ENCODE assay signal across 8 cellular contexts in the genomic region with DNA sequence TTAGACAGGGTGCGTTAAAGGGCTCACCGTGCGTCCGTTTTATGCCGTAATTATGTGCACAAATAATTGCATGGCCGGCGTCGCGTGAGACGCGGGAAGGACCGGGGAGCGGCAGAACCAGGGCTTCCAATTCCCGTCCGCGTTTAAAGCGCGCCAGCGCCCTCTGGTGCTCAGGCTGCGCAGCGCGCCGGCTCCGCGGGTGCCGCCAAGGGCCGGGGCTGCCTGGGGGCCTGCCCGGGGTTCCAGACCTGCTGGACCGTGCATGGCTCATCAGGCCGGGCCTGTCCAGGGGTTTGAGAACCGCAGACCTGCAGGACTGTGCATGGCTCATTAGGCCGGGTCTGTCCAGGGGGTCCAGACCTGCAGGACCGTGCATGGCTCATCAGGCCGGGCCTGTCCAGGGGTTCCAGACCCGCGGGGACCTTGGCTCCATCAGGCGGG.
DNase-seq lines count a peak whose midpoint lies in the region; ATAC-seq, FAIRE-seq and TF ChIP-seq lines count a peak whose summit lies in the region.

No MANE protein-coding gene starts in this region.

- peak; percentile 84 for TF ChIP-seq CTCF in bronchial epithelial cell (IDR thresholded peaks at IDR 0.05; ENCODE audit: insufficient read depth, low read length, severe bottlenecking)

- no peaks in the 10 kb centered on the region for H3K36me3 ChIP-seq in bronchial epithelial cell (ENCODE audit: control insufficient read depth, insufficient read depth, low read length)

- DNase-seq in DMS153 (lab: John Stamatoyannopoulos, UW) (peak; percentile 37), NCI-H1092 treated with DMSO at 0.1 percent for 48 hours (lab: John Stamatoyannopoulos, UW) (peak; percentile 77), bronchial epithelial cell (ENCODE audit: low read depth) (peak; percentile 6), kidney glomerular epithelial cell (lab: John Stamatoyannopoulos, UW) (peak; percentile 4)
- DNase-seq in activated CD4-positive, CD25-positive, alpha-beta regulatory T cell (lab: John Stamatoyannopoulos, UW), result peak; percentile 47 to 64 (median 56)
- DNase-seq in stimulated activated CD4-positive, alpha-beta T cell treated with anti-CD3 and anti-CD28 coated beads, Interleukin-1b, Interleukin-23, amount 100 ng/mL, for 48 hours, result peak; percentile 65

- peak; percentile 75 for ATAC-seq in GM21723 (IDR thresholded peaks at IDR 0.05; ENCODE audit: unreplicated experiment)
- no peak for ATAC-seq in HG02938 (IDR thresholded peaks at IDR 0.05; ENCODE audit: unreplicated experiment)

- no peaks in the 10 kb centered on the region for H3K27me3 ChIP-seq in bronchial epithelial cell (ENCODE audit: control insufficient read depth, insufficient read depth, low read length)

- no peak overlapping the region for H3K4me3 ChIP-seq in bronchial epithelial cell (ENCODE audit: low read depth, low read length)

- FAIRE-seq in bronchial epithelial cell (lab: Jason Lieb, UNC), result no peak

Comparison
In these comparisons a context has a peak if more than half of its experiments do, and no peak if none do; other contexts are left out.
1. DNase-seq: peak in every context shown above with its lines; median percentile 77 in NCI-H1092 treated with DMSO at 0.1 percent for 48 hours; 65 in stimulated activated CD4-positive, alpha-beta T cell treated with anti-CD3 and anti-CD28 coated beads, Interleukin-1b, Interleukin-23, amount 100 ng/mL, for 48 hours; 56 in activated CD4-positive, CD25-positive, alpha-beta regulatory T cell; 37 in DMS153; 6 in bronchial epithelial cell; 4 in kidney glomerular epithelial cell.